ENCODE assay signal across 19 cellular contexts in the genomic region with DNA sequence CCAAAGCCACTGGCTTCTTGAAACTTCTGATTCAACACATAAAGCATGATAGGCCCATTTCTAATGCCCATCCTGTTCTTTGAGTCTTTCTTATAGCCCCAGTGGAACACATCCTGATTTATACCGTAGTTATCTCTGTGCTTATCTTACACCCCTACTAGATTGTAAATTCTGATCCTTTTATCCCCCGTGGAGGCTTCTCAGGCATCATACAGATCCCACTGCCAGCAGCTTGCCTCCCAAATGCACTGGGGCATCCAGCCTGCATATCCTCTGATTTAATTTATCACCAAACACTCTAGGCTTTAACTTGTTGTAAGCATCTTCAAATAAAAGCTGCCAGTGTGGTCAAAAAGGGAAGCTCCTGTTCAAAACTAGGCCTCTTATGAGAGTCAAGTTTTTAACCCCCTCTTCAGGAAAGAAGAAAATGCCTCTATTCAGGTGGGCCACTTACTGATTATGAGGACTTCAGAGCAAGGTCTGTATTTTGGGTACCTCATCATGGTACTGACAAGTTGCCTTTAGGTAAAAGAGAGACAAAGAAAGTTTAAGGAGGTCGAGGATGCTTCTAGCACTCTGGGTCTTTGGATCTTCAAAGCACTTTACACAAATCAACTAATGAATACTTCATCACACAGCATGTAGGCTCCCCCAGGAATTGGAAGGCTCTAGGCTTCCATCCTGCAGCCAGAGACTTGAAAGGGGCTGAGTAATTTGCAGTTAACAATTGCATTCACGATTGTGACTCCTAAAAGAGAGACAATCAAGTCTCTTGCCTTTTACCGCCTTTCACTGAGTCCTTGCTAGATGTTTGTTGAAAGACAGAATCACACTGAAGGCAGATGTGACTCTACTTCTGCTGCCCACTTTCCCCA.
DNase-seq lines count a peak whose midpoint lies in the region; ATAC-seq, FAIRE-seq and TF ChIP-seq lines count a peak whose summit lies in the region.
"Had no signal": no experiment of that assay in that cellular context is flagged by ENCODE, and none has a peak within 500 bp of the region (broad histone marks: within the 10 kb centered on the region; RNA-seq: fewer than 3 reads in every experiment).

No MANE protein-coding gene starts in this region.

- H3K9ac ChIP-seq in H1 (replicated peaks in 1 of 4; ENCODE audit: extremely low read depth in 1 of 4, low read depth in 3 of 4, low read length in 3 of 4): no peak overlapping the region
- H3K9ac ChIP-seq in mesendoderm (ENCODE audit: low read length): no peak overlapping the region
- H3K9ac ChIP-seq: GM23248 had no signal

- H3K4ac ChIP-seq in H1 (replicated peaks; ENCODE audit: insufficient read length, low read depth, low read length) (no peak overlapping the region), mesendoderm (ENCODE audit: low read depth, low read length) (peak overlapping the region; percentile 95)

- H3K4me3 ChIP-seq in H1 (ENCODE audit: extremely low read depth in 1 of 4, insufficient read depth in 2 of 4, low read depth in 3 of 4, low read length in 4 of 4) (no peak overlapping the region), mesendoderm (ENCODE audit: low read length) (no peak overlapping the region), SJCRH30 (no peak overlapping the region)
- H3K4me3 ChIP-seq: GM12878, GM23248 had no signal

- no peak overlapping the region for H4K5ac ChIP-seq in H1 (ENCODE audit: insufficient read length, low read depth, low read length)
- no peak overlapping the region for H4K5ac ChIP-seq in mesendoderm (ENCODE audit: low read length)

- H2AFZ ChIP-seq in H1 (ENCODE audit: low read length): no peak overlapping the region
- H2AFZ ChIP-seq: GM23248 had no signal

- no peak overlapping the region for H3K14ac ChIP-seq in H1 (ENCODE audit: insufficient read length)

- H3K23ac ChIP-seq in H1 (ENCODE audit: insufficient read length): no peak overlapping the region
- H3K23ac ChIP-seq in mesendoderm (ENCODE audit: low read length): no peak overlapping the region

- CTCF ChIA-PET in activated CD4-positive, alpha-beta T cell treated with anti-CD3 and anti-CD28 coated beads for 36 hours (lab: Charles Lee): no interaction called here
- CTCF ChIA-PET in H1 (lab: Charles Lee; ENCODE audit: partially characterized antibody): interaction anchor here (1.2 kb wide), 1 partner anchor 118 kb away, joined by 3 read pairs; no protein-coding TSS in a partner anchor

- H3K4me2 ChIP-seq in H1 (ENCODE audit: insufficient read depth in 1 of 2, low read depth in 2 of 2, low read length in 2 of 2): no peak overlapping the region; a peak in 1 of 4 replicates
- H3K4me2 ChIP-seq in mesendoderm (ENCODE audit: low read length): no peak overlapping the region

- H2AK5ac ChIP-seq in H1 (ENCODE audit: low read depth, low read length): peak overlapping the region; percentile 76; the same call in 1 of the 2 replicates
- no peak overlapping the region for H2AK5ac ChIP-seq in mesendoderm (ENCODE audit: low read length)

- peaks cover 2% of the 10 kb centered on the region for H3K27me3 Mint-ChIP-seq in activated CD4-positive, alpha-beta T cell treated with anti-CD3 and anti-CD28 coated beads, Interleukin-2, amount 10 ng/mL, durations not matched to agents 24 days and 14 days
- H3K27me3 Mint-ChIP-seq in activated CD4-positive, alpha-beta T cell treated with anti-CD3 and anti-CD28 coated beads for 36 hours: peaks cover 3% of the 10 kb centered on the region

- no peak for TF ChIP-seq CTCF in H1 (IDR thresholded peaks at IDR 0.05; ENCODE audit: control extremely low read depth in 1 of 3, insufficient read depth in 1 of 3, low read depth in 1 of 3, low read length in 3 of 3)

- H4K8ac ChIP-seq in H1 (ENCODE audit: extremely low read depth, insufficient read depth, low read length): no peak overlapping the region
- no peak overlapping the region for H4K8ac ChIP-seq in mesendoderm (ENCODE audit: low read depth, low read length)

- intact Hi-C loops in activated CD4-positive, alpha-beta T cell treated with anti-CD3 and anti-CD28 coated beads, Interleukin-2, amount 10 ng/mL, durations not matched to agents 24 days and 14 days (cut with micrococcal nuclease): no loop called here
- intact Hi-C loops in activated CD4-positive, alpha-beta T cell treated with anti-CD3 and anti-CD28 coated beads for 36 hours (cut with DNase I, micrococcal nuclease): no loop called here

- no peak for TF ChIP-seq RAD21 in H1 (IDR thresholded peaks at IDR 0.05 in 1 of 2, conservative IDR thresholded peaks at IDR 0.05 in 1 of 2; ENCODE audit: low read depth in 2 of 2, low read length in 2 of 2)

- peak; percentile 39 for FAIRE-seq in H1 (lab: Jason Lieb, UNC)
- FAIRE-seq: GM12878, GM18507, HTR-8/SVneo had no signal

- H3K56ac ChIP-seq in H1 (replicated peaks; ENCODE audit: insufficient read length, low read depth, low read length): no peak overlapping the region
- H3K56ac ChIP-seq in mesendoderm (ENCODE audit: low read length): peak overlapping the region; percentile 2

- H3K18ac ChIP-seq in H1 (ENCODE audit: extremely low read depth, low read length) (peak overlapping the region; percentile 48; the same call in 1 of the 2 replicates), mesendoderm (ENCODE audit: low read length) (peak overlapping the region; percentile 99)

- H4K91ac ChIP-seq in H1 (replicated peaks; ENCODE audit: insufficient read length, low read length): peak overlapping the region; percentile 11

- no peaks in the 10 kb centered on the region for H3K4me1 Mint-ChIP-seq in activated CD4-positive, alpha-beta T cell treated with anti-CD3 and anti-CD28 coated beads, Interleukin-2, amount 10 ng/mL, durations not matched to agents 24 days and 14 days
- H3K4me1 Mint-ChIP-seq in activated CD4-positive, alpha-beta T cell treated with anti-CD3 and anti-CD28 coated beads for 36 hours: no peaks in the 10 kb centered on the region
- H3K4me1 Mint-ChIP-seq: CD14-positive monocyte had no signal

- H3K4me1 ChIP-seq in H1 (replicated peaks in 1 of 4; ENCODE audit: control insufficient read depth in 3 of 4, insufficient read depth in 4 of 4, low read length in 3 of 4): peaks cover 2 to 19% (median 10%) of the 10 kb centered on the region in 4 experiments
- peaks cover 15% of the 10 kb centered on the region for H3K4me1 ChIP-seq in mesendoderm (ENCODE audit: control insufficient read depth, low read depth, low read length)
- no peaks in the 10 kb centered on the region for H3K4me1 ChIP-seq in SJCRH30

- H3K23me2 ChIP-seq in H1 (ENCODE audit: low read depth, low read length): no peaks in the 10 kb centered on the region

- H3K36me3 ChIP-seq in H1 (ENCODE audit: control insufficient read depth in 2 of 4, insufficient read depth in 4 of 4, low read length in 3 of 4): no peaks in the 10 kb centered on the region; a peak in 1 of 8 replicates
- H3K36me3 ChIP-seq in mesendoderm (ENCODE audit: control insufficient read depth, insufficient read depth, low read length): no peaks in the 10 kb centered on the region
- H3K36me3 ChIP-seq in SJCRH30: no peaks in the 10 kb centered on the region

- no peak overlapping the region for H3K27ac Mint-ChIP-seq in activated CD4-positive, alpha-beta T cell treated with anti-CD3 and anti-CD28 coated beads, Interleukin-2, amount 10 ng/mL, durations not matched to agents 24 days and 14 days
- H3K27ac Mint-ChIP-seq in activated CD4-positive, alpha-beta T cell treated with anti-CD3 and anti-CD28 coated beads for 36 hours: no peak overlapping the region
- H3K27ac Mint-ChIP-seq: CD14-positive monocyte; CD8-positive, alpha-beta T cell; HFFc6 had no signal

- no peak for TF ChIP-seq EP300 in H1 (IDR thresholded peaks at IDR 0.05; ENCODE audit: borderline replicate concordance in 1 of 2, low read depth in 2 of 2, low read length in 2 of 2)

- no peaks in the 10 kb centered on the region for H3K36me3 Mint-ChIP-seq in activated CD4-positive, alpha-beta T cell treated with anti-CD3 and anti-CD28 coated beads, Interleukin-2, amount 10 ng/mL, durations not matched to agents 24 days and 14 days (ENCODE audit: low read depth)
- H3K36me3 Mint-ChIP-seq in activated CD4-positive, alpha-beta T cell treated with anti-CD3 and anti-CD28 coated beads for 36 hours (ENCODE audit: low read depth): no peaks in the 10 kb centered on the region
- H3K36me3 Mint-ChIP-seq: CD14-positive monocyte; CD8-positive, alpha-beta T cell had no signal

- H3K9me3 Mint-ChIP-seq in activated CD4-positive, alpha-beta T cell treated with anti-CD3 and anti-CD28 coated beads, Interleukin-2, amount 10 ng/mL, durations not matched to agents 24 days and 14 days: no peaks in the 10 kb centered on the region
- no peaks in the 10 kb centered on the region for H3K9me3 Mint-ChIP-seq in activated CD4-positive, alpha-beta T cell treated with anti-CD3 and anti-CD28 coated beads for 36 hours (ENCODE audit: low read depth)
- H3K9me3 Mint-ChIP-seq: CD8-positive, alpha-beta T cell; HFFc6 had no signal

- peak; percentile 19 for DNase-seq in activated CD4-positive, alpha-beta T cell treated with anti-CD3 and anti-CD28 coated beads, Interleukin-2, amount 10 ng/mL, durations not matched to agents 24 days and 14 days
- no peak for DNase-seq in activated CD4-positive, alpha-beta T cell treated with anti-CD3 and anti-CD28 coated beads for 36 hours
- DNase-seq in H1 (ENCODE audit: low read depth in 1 of 2, low spot score in 2 of 2): no peak
- peak; percentile 81 for DNase-seq in mesendoderm
- DNase-seq in NK-92 (lab: John Stamatoyannopoulos, UW; ENCODE audit: unreplicated experiment): no peak
- no peak for DNase-seq in SW 1271 (lab: John Stamatoyannopoulos, UW)
- DNase-seq in SJCRH30: no peak
- no peak for DNase-seq in midbrain (lab: John Stamatoyannopoulos, UW)
- DNase-seq: CD8-positive, alpha-beta T cell; COR-L47; GM23248; HCEC 1CT; HFFc6; IMR-90 had no signal

- H3K79me1 ChIP-seq in H1 (ENCODE audit: low read depth, low read length) (no peaks in the 10 kb centered on the region), mesendoderm (ENCODE audit: low read length) (no peaks in the 10 kb centered on the region)

- H3K9me3 ChIP-seq in H1 (ENCODE audit: insufficient read depth in 2 of 2, low read depth in 1 of 2, low read length in 1 of 2): 0 out of 4 replicates have a peak, but pooled peaks cover 0 to 4% of the 10 kb centered on the region in 2 experiments
- no peaks in the 10 kb centered on the region for H3K9me3 ChIP-seq in SJCRH30 (replicated peaks)

- H3K4me3 Mint-ChIP-seq in activated CD4-positive, alpha-beta T cell treated with anti-CD3 and anti-CD28 coated beads, Interleukin-2, amount 10 ng/mL, durations not matched to agents 24 days and 14 days: no peak overlapping the region
- H3K4me3 Mint-ChIP-seq in activated CD4-positive, alpha-beta T cell treated with anti-CD3 and anti-CD28 coated beads for 36 hours: no peak overlapping the region
- H3K4me3 Mint-ChIP-seq: CD14-positive monocyte; CD8-positive, alpha-beta T cell; HFFc6 had no signal

- H3K27ac ChIP-seq in H1 (ENCODE audit: low read depth, low read length) (no peak overlapping the region), mesendoderm (ENCODE audit: low read depth, low read length) (peak overlapping the region; percentile 46), SJCRH30 (no peak overlapping the region)
- H3K27ac ChIP-seq: 22Rv1, GM23248 had no signal

- peaks cover 0 to 2% (median 0%) of the 10 kb centered on the region in 4 experiments; a peak in 1 of 7 replicates for H3K27me3 ChIP-seq in H1 (replicated peaks in 1 of 4; ENCODE audit: control insufficient read depth in 3 of 4, extremely low read depth in 1 of 4, insufficient read depth in 3 of 4, low read length in 3 of 4)
- no peaks in the 10 kb centered on the region for H3K27me3 ChIP-seq in mesendoderm (ENCODE audit: insufficient read depth, low read length, poor library complexity)
- H3K27me3 ChIP-seq in SJCRH30: no peaks in the 10 kb centered on the region; the same call in 1 of the 2 replicates

- no peaks in the 10 kb centered on the region; a peak in 1 of 4 replicates for H3K79me2 ChIP-seq in H1 (ENCODE audit: control insufficient read depth in 1 of 2, insufficient read depth in 2 of 2, low read length in 2 of 2)
- no peaks in the 10 kb centered on the region for H3K79me2 ChIP-seq in mesendoderm (ENCODE audit: control insufficient read depth, insufficient read depth, low read length)

- ATAC-seq in activated CD4-positive, alpha-beta T cell treated with anti-CD3 and anti-CD28 coated beads for 36 hours: no peak
- ATAC-seq: CD8-positive, alpha-beta T cell; GM12878 had no signal

- H2BK12ac ChIP-seq in H1 (ENCODE audit: low read depth, low read length): no peak overlapping the region; the same call in 1 of the 2 replicates

- no peaks in the 10 kb centered on the region for H4K20me1 ChIP-seq in H1 (replicated peaks in 1 of 2; ENCODE audit: control insufficient read depth in 1 of 2, insufficient read depth in 2 of 2, low read length in 2 of 2)

- 60% methylated on average over 5 of the region's 5 CpGs; no CpG with 5 or more reads in 1 of the 2 experiments for WGBS in H1 (ENCODE audit: extremely low coverage in 1 of 2, insufficient coverage in 1 of 2, insufficient read length in 1 of 2, insufficient replicate concordance in 2 of 2, low coverage in 1 of 2, low lambda C conversion rate in 2 of 2, missing lambda C conversion rate in 1 of 2), 2 experiments
- no CpG with 5 or more reads among the region's 5 CpGs for WGBS in mesendoderm (ENCODE audit: extremely low coverage, insufficient coverage, low lambda C conversion rate)

- peak overlapping the region; percentile 73; the same call in 1 of the 2 replicates for H2BK20ac ChIP-seq in H1 (ENCODE audit: low read length)

- H2BK120ac ChIP-seq in H1 (replicated peaks; ENCODE audit: low read depth, low read length): no peak overlapping the region
- peak overlapping the region; percentile 86 for H2BK120ac ChIP-seq in mesendoderm (ENCODE audit: low read depth, low read length)

- H2BK15ac ChIP-seq in H1 (ENCODE audit: low read length) (0 out of 2 replicates have a peak overlapping the region, but pooled peaks have one; percentile 14), mesendoderm (replicated peaks; ENCODE audit: low read depth) (no peak overlapping the region)

- POLR2A ChIA-PET in activated CD4-positive, alpha-beta T cell treated with anti-CD3 and anti-CD28 coated beads for 36 hours (lab: Charles Lee): no interaction called here
- POLR2A ChIA-PET in H1 (lab: Charles Lee; ENCODE audit: partially characterized antibody): no interaction called here

- TF ChIP-seq POLR2A in H1 (IDR thresholded peaks at IDR 0.05; ENCODE audit: control extremely low read depth in 1 of 2, low read depth in 2 of 2, low read length in 2 of 2): peak in 1 of 2 experiments; percentile 49; a peak in 1 of 3 replicates

- H2BK5ac ChIP-seq in H1 (ENCODE audit: low read depth, low read length) (peak overlapping the region; percentile 68; the same call in 1 of the 2 replicates), mesendoderm (ENCODE audit: low read length) (peak overlapping the region; percentile 39)

Comparison
In these comparisons a context has a peak if more than half of its experiments do, and no peak if none do; other contexts are left out.
1. DNase-seq: peak in activated CD4-positive, alpha-beta T cell treated with anti-CD3 and anti-CD28 coated beads, Interleukin-2, amount 10 ng/mL, durations not matched to agents 24 days and 14 days (single experiment) and mesendoderm (single experiment); none in activated CD4-positive, alpha-beta T cell treated with anti-CD3 and anti-CD28 coated beads for 36 hours (single experiment), H1 (0 of 2), NK-92 (single experiment), SW 1271 (0 of 2), SJCRH30 (0 of 2) and midbrain (single experiment).